Comparison of ENCODE assay signal across 22 cellular contexts in the genomic region with DNA sequence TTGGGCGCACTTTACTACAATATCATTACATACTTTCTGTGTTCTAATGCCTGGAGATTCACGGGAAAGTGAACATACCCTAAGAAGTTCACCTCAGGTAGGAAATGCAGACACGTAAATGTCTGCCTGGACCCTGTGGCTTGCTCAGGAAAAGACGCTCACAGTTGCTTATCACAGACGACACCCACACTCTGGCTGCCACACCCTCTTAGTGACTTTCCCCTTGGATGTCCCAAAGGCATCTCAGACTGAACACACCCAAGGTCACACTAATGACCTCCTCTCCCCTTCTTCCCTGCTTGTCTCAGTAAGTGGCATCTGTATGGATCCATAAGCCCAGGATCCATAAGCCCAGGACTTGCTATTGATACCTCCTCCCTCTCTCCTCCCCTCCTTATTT. TPM values are rescaled to one million over a fixed set of nuclear protein-coding genes. Genes with fewer than 3 reads are reported as not detected.
DNase-seq lines count a peak whose midpoint lies in the region; ATAC-seq and TF ChIP-seq lines count a peak whose summit lies in the region.
"Had no signal": no experiment of that assay in that cellular context is flagged by ENCODE, and none has a peak within 500 bp of the region (broad histone marks: within the 10 kb centered on the region; RNA-seq: fewer than 3 reads in every experiment).

No MANE protein-coding gene starts in this region.

- H3K27me3 Mint-ChIP-seq in activated naive CD4-positive, alpha-beta T cell treated with anti-CD3 and anti-CD28 coated beads, Interleukin-2, amount 10 ng/mL, durations not matched to agents 7 days and 5 days: no peaks in the 10 kb centered on the region
- H3K27me3 Mint-ChIP-seq in T-cell (no peaks in the 10 kb centered on the region), osteocyte (ENCODE audit: unreplicated experiment) (no peaks in the 10 kb centered on the region)
- H3K27me3 Mint-ChIP-seq in activated naive CD8-positive, alpha-beta T cell treated with anti-CD3 and anti-CD28 coated beads, Interleukin-2, amount 50 U/mL, for 24 hours: no peaks in the 10 kb centered on the region

- H3K27ac Mint-ChIP-seq in activated naive CD4-positive, alpha-beta T cell treated with anti-CD3 and anti-CD28 coated beads, Interleukin-2, amount 10 ng/mL, durations not matched to agents 7 days and 5 days: peak overlapping the region; percentile 100
- H3K27ac Mint-ChIP-seq in T-cell: peak overlapping the region; percentile 84 to 96
- peak overlapping the region; percentile 29 for H3K27ac Mint-ChIP-seq in activated naive CD8-positive, alpha-beta T cell treated with anti-CD3 and anti-CD28 coated beads, Interleukin-2, amount 50 U/mL, for 24 hours
- H3K27ac Mint-ChIP-seq in osteocyte (ENCODE audit: unreplicated experiment): no peak overlapping the region

- TF ChIP-seq CTCF in osteocyte (IDR thresholded peaks at IDR 0.05): no peak

- POLR2A ChIA-PET in T-cell (lab: Charles Lee): interaction anchor here (0.6 to 1.0 kb wide), 2 partner anchors 86 to 97 kb away, joined by 4 to 5 read pairs; partner anchors contain the start of gene HS3ST3B1 (in 1 of the 2)

- no peak for DNase-seq in activated naive CD4-positive, alpha-beta T cell treated with anti-CD3 and anti-CD28 coated beads, Interleukin-2, amount 10 ng/mL, durations not matched to agents 7 days and 5 days
- DNase-seq in activated naive CD4-positive, alpha-beta T cell treated with Interleukin-2 at 50 U/mL for 16 hours: no peak
- DNase-seq in T-cell (peak in 1 of 34 experiments; percentile 14), osteocyte (ENCODE audit: extremely low spot score, unreplicated experiment) (peak; percentile 19)
- no peak for DNase-seq in activated naive CD8-positive, alpha-beta T cell treated with anti-CD3 and anti-CD28 coated beads, Interleukin-2, amount 50 U/mL, for 24 hours
- DNase-seq: amniotic stem cell, DMS153, NCI-H1092, NCI-H187, NCI-H2171 treated with DMSO at 0.1 percent for 48 hours, NCI-H526, Peyer's patch, SIG-M5, sigmoid colon, transverse colon had no signal

- peaks cover 39% of the 10 kb centered on the region for H3K36me3 Mint-ChIP-seq in activated naive CD4-positive, alpha-beta T cell treated with anti-CD3 and anti-CD28 coated beads, Interleukin-2, amount 10 ng/mL, durations not matched to agents 7 days and 5 days
- H3K36me3 Mint-ChIP-seq in T-cell: peaks cover 18% of the 10 kb centered on the region
- peaks cover 41% of the 10 kb centered on the region for H3K36me3 Mint-ChIP-seq in activated naive CD8-positive, alpha-beta T cell treated with anti-CD3 and anti-CD28 coated beads, Interleukin-2, amount 50 U/mL, for 24 hours (ENCODE audit: low read depth)
- H3K36me3 Mint-ChIP-seq in osteocyte (ENCODE audit: unreplicated experiment): peaks cover 17% of the 10 kb centered on the region

- H3K4me1 Mint-ChIP-seq in activated naive CD4-positive, alpha-beta T cell treated with anti-CD3 and anti-CD28 coated beads, Interleukin-2, amount 10 ng/mL, durations not matched to agents 7 days and 5 days: peaks cover 84% of the 10 kb centered on the region
- H3K4me1 Mint-ChIP-seq in T-cell: peaks cover 79 to 84% (median 82%) of the 10 kb centered on the region in 3 donors
- peaks cover 76% of the 10 kb centered on the region for H3K4me1 Mint-ChIP-seq in activated naive CD8-positive, alpha-beta T cell treated with anti-CD3 and anti-CD28 coated beads, Interleukin-2, amount 50 U/mL, for 24 hours
- peaks cover 2% of the 10 kb centered on the region for H3K4me1 Mint-ChIP-seq in osteocyte (ENCODE audit: unreplicated experiment)

- CTCF ChIA-PET in activated naive CD4-positive, alpha-beta T cell treated with anti-CD3 and anti-CD28 coated beads, Interleukin-2, amount 10 ng/mL, durations not matched to agents 7 days and 5 days (lab: Charles Lee): interaction anchor here (0.8 to 1.3 kb wide), 7 partner anchors 8 to 398 kb away, joined by 3 to 5 read pairs (median 3); partner anchors contain the start of gene HS3ST3B1
- CTCF ChIA-PET in T-cell (lab: Charles Lee): interaction anchor here (0.6 to 1.4 kb wide), 7 partner anchors 61 to 137 kb away, joined by 3 to 7 read pairs (median 3); partner anchors contain the start of gene HS3ST3B1 (in 1 of the 2)

- ATAC-seq in T-cell (replicated peaks in 1 of 4) (no peak), GM19023 (IDR thresholded peaks at IDR 0.05; ENCODE audit: unreplicated experiment) (no peak), HG03432 (IDR thresholded peaks at IDR 0.05; ENCODE audit: unreplicated experiment) (no peak)
- no peak for ATAC-seq in activated naive CD8-positive, alpha-beta T cell treated with anti-CD3 and anti-CD28 coated beads, Interleukin-2, amount 50 U/mL, for 24 hours

- no peaks in the 10 kb centered on the region for H3K9me3 Mint-ChIP-seq in activated naive CD4-positive, alpha-beta T cell treated with anti-CD3 and anti-CD28 coated beads, Interleukin-2, amount 10 ng/mL, durations not matched to agents 7 days and 5 days
- no peaks in the 10 kb centered on the region for H3K9me3 Mint-ChIP-seq in T-cell
- peaks cover 3% of the 10 kb centered on the region for H3K9me3 Mint-ChIP-seq in activated naive CD8-positive, alpha-beta T cell treated with anti-CD3 and anti-CD28 coated beads, Interleukin-2, amount 50 U/mL, for 24 hours
- H3K9me3 Mint-ChIP-seq in osteocyte (ENCODE audit: unreplicated experiment): no peaks in the 10 kb centered on the region

- no peak overlapping the region for H3K4me3 Mint-ChIP-seq in activated naive CD4-positive, alpha-beta T cell treated with anti-CD3 and anti-CD28 coated beads, Interleukin-2, amount 10 ng/mL, durations not matched to agents 7 days and 5 days
- peak overlapping the region in 1 of 3 donors; percentile 58 for H3K4me3 Mint-ChIP-seq in T-cell
- H3K4me3 Mint-ChIP-seq in activated naive CD8-positive, alpha-beta T cell treated with anti-CD3 and anti-CD28 coated beads, Interleukin-2, amount 50 U/mL, for 24 hours: no peak overlapping the region
- no peak overlapping the region for H3K4me3 Mint-ChIP-seq in osteocyte (ENCODE audit: unreplicated experiment)

RNA-seq across cellular contexts. Expression of gene CDRT15, which starts 32.6 kb away (rescaled TPM):
- total RNA-seq in T-cell (not detected), osteocyte (not detected in 2 replicates)
- total RNA-seq: fibroblast of lung, G401, glomerular endothelial cell, IMR-90, lower leg skin, Peyer's patch, sigmoid colon, transverse colon had no signal
